16 cellular contexts compared by ENCODE assay signal in genomic region chr9:96464426-96464825, GRCh38.
"Had no signal": no experiment of that assay in that cellular context is flagged by ENCODE, and none has a peak within 500 bp of the region (broad histone marks: within the 10 kb centered on the region; RNA-seq: fewer than 3 reads in every experiment).

No MANE protein-coding gene starts in this region.

- H3K9me3 Mint-ChIP-seq: activated naive CD4-positive, alpha-beta T cell treated with anti-CD3 and anti-CD28 coated beads, Interleukin-2, amount 50 U/mL, for 24 hours; natural killer cell treated with Interleukin-12 subunit alpha and Interleukin-12 subunit beta and Interleukin-15 and Interleukin-18, amount 100 ng/mL, for 72 hours; T-cell had no signal

- H3K36me3 Mint-ChIP-seq: natural killer cell treated with Interleukin-12 subunit alpha and Interleukin-12 subunit beta and Interleukin-15 and Interleukin-18, amount 100 ng/mL, for 72 hours had no signal

- H3K4me1 ChIP-seq: colonic mucosa, spleen had no signal

- H3K4me3 ChIP-seq: colonic mucosa, dorsolateral prefrontal cortex, heart left ventricle, spleen had no signal

- H3K27me3 ChIP-seq: brain microvascular endothelial cell, colonic mucosa, dorsolateral prefrontal cortex, heart left ventricle, spleen had no signal

- H3K27ac Mint-ChIP-seq: activated naive CD4-positive, alpha-beta T cell treated with anti-CD3 and anti-CD28 coated beads, Interleukin-2, amount 50 U/mL, for 24 hours; natural killer cell treated with Interleukin-12 subunit alpha and Interleukin-12 subunit beta and Interleukin-15 and Interleukin-18, amount 100 ng/mL, for 72 hours; T-cell had no signal

- FAIRE-seq: islet of Langerhans had no signal

- H3K27me3 Mint-ChIP-seq: activated naive CD4-positive, alpha-beta T cell treated with anti-CD3 and anti-CD28 coated beads, Interleukin-2, amount 50 U/mL, for 24 hours; natural killer cell treated with Interleukin-12 subunit alpha and Interleukin-12 subunit beta and Interleukin-15 and Interleukin-18, amount 100 ng/mL, for 72 hours; T-cell had no signal

- H3K4me1 Mint-ChIP-seq: T-cell had no signal

- DNase-seq: activated gamma-delta T cell treated with Interleukin-2 at 50 U/mL for 16 hours; activated T-cell treated with anti-CD3 and anti-CD28 coated beads, Interleukin-2, amount 50 U/mL, for 1 hour; anterior cingulate cortex; brain microvascular endothelial cell; colonic mucosa; dorsolateral prefrontal cortex; heart left ventricle; midbrain; spleen; stimulated activated CD4-positive, alpha-beta T cell treated with anti-CD3 and anti-CD28 coated beads, Interleukin-4, amount 100 ng/mL, for 24 hours; stimulated activated naive CD4-positive, alpha-beta T cell treated with Interleukin-2 at 50 U/mL for 16 hours; T-cell had no signal

- H3K4me3 Mint-ChIP-seq: activated naive CD4-positive, alpha-beta T cell treated with anti-CD3 and anti-CD28 coated beads, Interleukin-2, amount 50 U/mL, for 24 hours; natural killer cell treated with Interleukin-12 subunit alpha and Interleukin-12 subunit beta and Interleukin-15 and Interleukin-18, amount 100 ng/mL, for 72 hours; T-cell had no signal

- H3K36me3 ChIP-seq: colonic mucosa had no signal

- H3K9me3 ChIP-seq: colonic mucosa, heart left ventricle, spleen had no signal

- ATAC-seq: heart left ventricle; natural killer cell treated with Interleukin-12 subunit alpha and Interleukin-12 subunit beta and Interleukin-15 and Interleukin-18, amount 100 ng/mL, for 72 hours; T-cell had no signal

- H3K27ac ChIP-seq: brain microvascular endothelial cell, colonic mucosa, epithelial cell of prostate, heart left ventricle, spleen had no signal
